9 cellular contexts compared by ENCODE assay signal in genomic region chr19:45601524-45602522, GRCh38. TPM values are rescaled to one million over a fixed set of nuclear protein-coding genes. Genes with fewer than 3 reads are reported as not detected.
DNase-seq lines count a peak whose midpoint lies in the region; ATAC-seq, FAIRE-seq and TF ChIP-seq lines count a peak whose summit lies in the region.
"Had no signal": no experiment of that assay in that cellular context is flagged by ENCODE, and none has a peak within 500 bp of the region (broad histone marks: within the 10 kb centered on the region; RNA-seq: fewer than 3 reads in every experiment).

GPR4 (minus strand) TSS chr19:45602212; CDS start chr19:45591866, 10,346 bp downstream.

- H3K27ac ChIP-seq in A549 (peak within 1 kb of the TSS in 1 of 2 experiments; percentile 54; a peak in 3 of 6 replicates), muscle layer of duodenum (ENCODE audit: low read length) (peak within 1 kb of the TSS; percentile 14)

- H3K4me2 ChIP-seq in A549 = peak within 1 kb of the TSS; percentile 66

- DNase-seq in A549 (ENCODE audit: low read depth in 1 of 2, low spot score in 1 of 2) (no peak), NCI-H1105 (lab: John Stamatoyannopoulos, UW) (peak; percentile 5), erythroblast (lab: John Stamatoyannopoulos, UW) (peak; percentile 15 to 26), medulla oblongata (ENCODE audit: extremely low spot score) (no peak)
- DNase-seq: NK-92 treated with Interleukin-12 subunit alpha and Interleukin-12 subunit beta, amount 100 ng/mL, for 24 hours had no signal

- H3K9me3 ChIP-seq in A549 (no peaks in the 10 kb centered on the region), muscle layer of duodenum (ENCODE audit: control insufficient read depth in 1 of 2, low read length in 2 of 2) (no peaks in the 10 kb centered on the region)

- TF ChIP-seq POLR2A in A549 (IDR thresholded peaks at IDR 0.05; ENCODE audit: low read length) (no peak), erythroblast (IDR thresholded peaks at IDR 0.05; ENCODE audit: low read length) (no peak)

- H3K36me3 ChIP-seq in muscle layer of duodenum (ENCODE audit: control insufficient read depth in 1 of 2, insufficient read depth in 2 of 2, low read length in 2 of 2) = no peaks in the 10 kb centered on the region

- H3K27me3 ChIP-seq in muscle layer of duodenum (ENCODE audit: low read depth, low read length) = peaks cover 57% of the 10 kb centered on the region

- TF ChIP-seq EP300 in A549 (IDR thresholded peaks at IDR 0.05) = no peak

- no peak for TF ChIP-seq CTCF in A549 (IDR thresholded peaks at IDR 0.05)

- H3K4me1 ChIP-seq in A549 (peaks cover 25% of the 10 kb centered on the region), muscle layer of duodenum (ENCODE audit: control insufficient read depth in 1 of 2, insufficient read depth in 2 of 2, low read length in 2 of 2) (peaks cover 3 to 25% of the 10 kb centered on the region in 2 donors)

- peak in 1 of 2 experiments; percentile 57; a peak in 3 of 6 replicates for ATAC-seq in A549
- ATAC-seq in HG03439 (IDR thresholded peaks at IDR 0.05; ENCODE audit: unreplicated experiment) = no peak
- ATAC-seq in GM18511 (IDR thresholded peaks at IDR 0.05; ENCODE audit: unreplicated experiment) = no peak
- no peak for ATAC-seq in HG02642 (IDR thresholded peaks at IDR 0.05; ENCODE audit: poor library complexity, unreplicated experiment)

- H3K4me3 ChIP-seq in A549 (peak within 1 kb of the TSS; percentile 29), muscle layer of duodenum (ENCODE audit: low read depth in 1 of 2, low read length in 2 of 2) (peak within 1 kb of the TSS; percentile 41 to 47)

- FAIRE-seq in A549 (lab: Jason Lieb, UNC) = no peak

- WGBS in A549 (ENCODE audit: missing lambda C conversion rate) = 26% methylated on average over 28 of the region's 55 CpGs

- CTCF ChIA-PET in A549 (lab: Yijun Ruan, JAX) = interaction anchor here (0.6 to 3.0 kb wide), 8 partner anchors 11 to 79 kb away, joined by 3 to 36 read pairs (median 4); partner anchors contain the start of genes EML2 and OPA3

- TF ChIP-seq RAD21 in A549 (conservative IDR thresholded peaks at IDR 0.05 in 1 of 2, IDR thresholded peaks at IDR 0.05 in 1 of 2) = no peak

- POLR2A ChIA-PET in A549 (lab: Yijun Ruan, JAX) = interaction anchor here (1.3 kb wide), 1 partner anchor 12 kb away, joined by 3 read pairs; no protein-coding TSS in a partner anchor

TF ChIP-seq in A549, 52 proteins besides CTCF, POLR2A, EP300 and RAD21:
- TF ChIP-seq CHD2 (IDR thresholded peaks at IDR 0.05; ENCODE audit: low read length, partially characterized antibody) (no peak), MAFK (IDR thresholded peaks at IDR 0.05; ENCODE audit: partially characterized antibody) (no peak), NPAS2 (CRISPR knock-in tag; IDR thresholded peaks at IDR 0.05; ENCODE audit: borderline replicate concordance) (no peak), HOXA7 (CRISPR knock-in tag; IDR thresholded peaks at IDR 0.05) (no peak), HDAC2 (IDR thresholded peaks at IDR 0.05) (no peak), USF2 (IDR thresholded peaks at IDR 0.05) (no peak), MAX (IDR thresholded peaks at IDR 0.05) (no peak), HES2 (IDR thresholded peaks at IDR 0.05) (no peak), EHF (CRISPR knock-in tag; IDR thresholded peaks at IDR 0.05) (no peak), HOXB5 (CRISPR knock-in tag; IDR thresholded peaks at IDR 0.05) (no peak), ATOH8 (CRISPR knock-in tag; IDR thresholded peaks at IDR 0.05; ENCODE audit: low read depth) (no peak), CBX8 (IDR thresholded peaks at IDR 0.05) (no peak), FOSL2 (IDR thresholded peaks at IDR 0.05) (no peak), FOSL2 (CRISPR knock-in tag; IDR thresholded peaks at IDR 0.05) (no peak), E2F6 (IDR thresholded peaks at IDR 0.05; ENCODE audit: borderline replicate concordance, low read depth) (no peak)

RNA-seq across cellular contexts. Expression of gene GPR4, which starts in this region (rescaled TPM):
- polyA plus RNA-seq in A549 (2011; rRNA removed) = 0.10 TPM in 1 of 2 replicates, not detected in the other
- 0.05 TPM in 1 of 2 replicates, not detected in the other for polyA plus RNA-seq in A549 (2012; cell fraction: cytosol; rRNA removed)
- 0.23 and 0.40 TPM in 2 replicates for polyA plus RNA-seq in A549 (2012; cell fraction: nucleus; rRNA removed)
- polyA plus RNA-seq in A549 (2017; fragmentation: RNase III; extraction: RNeasy Plus Mini Kit Qiagen cat#74134 plus additional on column Dnase treatment) = 0.03 to 0.12 TPM (median 0.04 TPM) in 3 replicates
- 0.29 TPM in 1 of 2 replicates, not detected in the other for polyA minus RNA-seq in A549 (2011; rRNA and poly(A)+ RNA removed)

Comparison
In these comparisons a context has a peak if more than half of its experiments do, and no peak if none do; other contexts are left out.
1. DNase-seq: peak in NCI-H1105 (single experiment) and erythroblast (2 of 2); none in A549 (0 of 2) and medulla oblongata (single experiment).